Comparison of ENCODE assay signal across 1 cellular context in genomic region chr4:177229331-177229730, GRCh38.
TF ChIP-seq lines count a peak whose summit lies in the region.

No MANE protein-coding gene starts in this region.

TF ChIP-seq in GM23338, 12 proteins besides CTCF, POLR2A, EP300 and RAD21 (continued from another document):
- TF ChIP-seq REST (IDR thresholded peaks at IDR 0.05; ENCODE audit: unreplicated experiment): no peak
- TF ChIP-seq ETS1 (IDR thresholded peaks at IDR 0.05): no peak
- TF ChIP-seq NANOG (IDR thresholded peaks at IDR 0.05; ENCODE audit: borderline replicate concordance): no peak
- TF ChIP-seq EZH2phosphoT487 (IDR thresholded peaks at IDR 0.05; ENCODE audit: unreplicated experiment): no peak
- no peak for TF ChIP-seq POLR2AphosphoS5 (IDR thresholded peaks at IDR 0.05; ENCODE audit: low read depth)
- no peak for TF ChIP-seq JUNB (IDR thresholded peaks at IDR 0.05; ENCODE audit: unreplicated experiment)
- TF ChIP-seq ZNF462 (CRISPR knock-in tag; IDR thresholded peaks at IDR 0.05): no peak
- no peak for TF ChIP-seq ZNF114 (CRISPR knock-in tag; IDR thresholded peaks at IDR 0.05)
TF ChIP-seq in GM23338: peak in this region for 0.
